Comparison of ENCODE assay signal across 9 cellular contexts in the genomic region with DNA sequence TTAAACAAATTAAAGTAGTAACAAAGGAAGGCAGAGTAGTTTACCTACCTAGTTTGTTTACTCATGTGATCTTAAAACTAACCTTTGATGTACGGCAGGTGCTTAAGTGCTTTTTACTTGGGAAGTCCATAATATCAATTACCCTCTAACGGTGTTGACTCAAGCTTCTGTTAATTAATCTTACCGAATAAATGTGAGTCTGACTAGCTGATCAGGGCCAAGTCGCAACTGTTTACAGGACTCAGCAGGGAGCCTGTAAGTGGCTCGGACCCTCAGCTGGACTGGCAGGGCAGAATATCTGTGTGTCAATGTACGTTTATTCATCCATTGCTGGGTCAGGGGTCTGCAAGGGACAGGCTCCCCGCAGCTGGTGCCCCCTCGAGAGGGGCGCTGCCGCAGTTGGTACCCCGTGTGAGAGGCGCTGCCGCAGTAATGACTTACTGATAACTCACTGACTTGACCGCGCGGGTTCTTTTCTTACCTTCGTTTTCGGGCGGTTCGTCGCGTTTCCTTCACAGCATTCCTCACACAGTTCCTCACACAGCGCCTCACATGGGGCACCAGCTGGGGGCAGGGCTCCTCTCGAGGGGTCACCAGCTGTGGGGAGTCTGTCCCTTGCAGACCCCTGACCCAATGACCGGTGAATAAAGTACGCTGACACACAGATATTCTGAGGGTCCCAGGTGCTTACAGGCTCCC. TPM values are rescaled to one million over a fixed set of nuclear protein-coding genes. Genes with fewer than 3 reads are reported as not detected.
DNase-seq lines count a peak whose midpoint lies in the region; ATAC-seq and TF ChIP-seq lines count a peak whose summit lies in the region.
"Had no signal": no experiment of that assay in that cellular context is flagged by ENCODE, and none has a peak within 500 bp of the region (broad histone marks: within the 10 kb centered on the region; RNA-seq: fewer than 3 reads in every experiment).

No MANE protein-coding gene starts in this region.

- H3K27me3 ChIP-seq in CD4-positive, alpha-beta memory T cell (ENCODE audit: insufficient read depth, low read length) = peaks cover 8% of the 10 kb centered on the region
- H3K27me3 ChIP-seq in heart left ventricle (peaks cover 0 to 20% (median 3%) of the 10 kb centered on the region in 9 donors), prostate gland (replicated peaks; ENCODE audit: insufficient read depth) (no peaks in the 10 kb centered on the region)

- H3K27ac Mint-ChIP-seq in CD4-positive, alpha-beta memory T cell = peak overlapping the region in 1 of 7 donors; percentile 13
- no peak overlapping the region for H3K27ac Mint-ChIP-seq in activated T-helper 1 cell treated with anti-CD3 and anti-CD28 coated beads, Interleukin-12 subunit alpha, Interleukin-12 subunit beta, Interleukin-2, Interleukin-4 antibody, amounts not matched to agents 30 ng/mL and 10 ng/mL and 1 ng/mL, durations not matched to agents 14 hours and 24 hours and 36 hours

- CTCF ChIA-PET in CD4-positive, alpha-beta memory T cell (lab: Charles Lee; ENCODE audit: partially characterized antibody) = interaction anchor here (0.8 to 10.5 kb wide), 2 partner anchors 24 to 62 kb away, joined by 3 to 152 read pairs; a partner anchor contains a TSS

- peak overlapping the region; percentile 42 to 48 for H3K4me3 ChIP-seq in CD4-positive, alpha-beta memory T cell (ENCODE audit: low read length in 2 of 2)
- H3K4me3 ChIP-seq in heart left ventricle (peak overlapping the region in 11 of 12 donors; percentile 33 to 68 (median 60)), prostate gland (peak overlapping the region; percentile 26 to 38)

- H3K9me3 ChIP-seq in CD4-positive, alpha-beta memory T cell (ENCODE audit: control insufficient read depth in 1 of 2, low read length in 2 of 2) = no peaks in the 10 kb centered on the region
- no peaks in the 10 kb centered on the region for H3K9me3 ChIP-seq in heart left ventricle
- H3K9me3 ChIP-seq in prostate gland = no peaks in the 10 kb centered on the region

- H3K36me3 ChIP-seq in CD4-positive, alpha-beta memory T cell (ENCODE audit: insufficient read depth, low read length) = no peaks in the 10 kb centered on the region
- H3K36me3 ChIP-seq in heart left ventricle = no peaks in the 10 kb centered on the region
- H3K36me3 ChIP-seq in prostate gland = no peaks in the 10 kb centered on the region

- no peaks in the 10 kb centered on the region for H3K9me3 Mint-ChIP-seq in CD4-positive, alpha-beta memory T cell
- H3K9me3 Mint-ChIP-seq in activated T-helper 1 cell treated with anti-CD3 and anti-CD28 coated beads, Interleukin-12 subunit alpha, Interleukin-12 subunit beta, Interleukin-2, Interleukin-4 antibody, amounts not matched to agents 30 ng/mL and 10 ng/mL and 1 ng/mL, durations not matched to agents 14 hours and 24 hours and 36 hours = no peaks in the 10 kb centered on the region

- peak overlapping the region; percentile 73 to 90 (median 86) for H3K4me3 Mint-ChIP-seq in CD4-positive, alpha-beta memory T cell
- H3K4me3 Mint-ChIP-seq in activated T-helper 1 cell treated with anti-CD3 and anti-CD28 coated beads, Interleukin-12 subunit alpha, Interleukin-12 subunit beta, Interleukin-2, Interleukin-4 antibody, amounts not matched to agents 30 ng/mL and 10 ng/mL and 1 ng/mL, durations not matched to agents 14 hours and 24 hours and 36 hours = peak overlapping the region; percentile 77

- intact Hi-C loops in CD4-positive, alpha-beta memory T cell (cut with micrococcal nuclease) = no loop called here
- intact Hi-C loops in activated T-helper 1 cell treated with anti-CD3 and anti-CD28 coated beads, Interleukin-12 subunit alpha, Interleukin-12 subunit beta, Interleukin-2, Interleukin-4 antibody, amounts not matched to agents 30 ng/mL and 10 ng/mL and 1 ng/mL, durations not matched to agents 14 hours and 24 hours and 36 hours (cut with micrococcal nuclease) = no loop called here
- intact Hi-C loops in heart left ventricle (cut with DNase I) (no loop called here), prostate gland (cut with DNase I) (no loop called here)

- TF ChIP-seq POLR2A in heart left ventricle (IDR thresholded peaks at IDR 0.05) (no peak), prostate gland (IDR thresholded peaks at IDR 0.05) (no peak)

- DNase-seq in CD4-positive, alpha-beta memory T cell = peak in 1 of 5 donors; percentile 13
- DNase-seq in NCI-H2081 (lab: John Stamatoyannopoulos, UW) (peak; percentile 14 to 78), heart left ventricle (no peak), prostate gland (ENCODE audit: low spot score) (peak; percentile 22), SK-N-DZ (ENCODE audit: low spot score) (no peak), 8988T (no peak)
- DNase-seq in activated T-helper 1 cell treated with anti-CD3 and anti-CD28 coated beads, Interleukin-12 subunit alpha, Interleukin-12 subunit beta, Interleukin-2, Interleukin-4 antibody, amounts not matched to agents 30 ng/mL and 10 ng/mL and 1 ng/mL, durations not matched to agents 14 hours and 24 hours and 36 hours (ENCODE audit: low spot score) = peak; percentile 5

- 7 to 16% (median 9%) methylated on average over 23 to 26 of the region's 26 CpGs for WGBS in heart left ventricle, 4 donors
- 8% methylated on average over 26 of the region's 26 CpGs for WGBS in prostate gland

- H3K27ac ChIP-seq in CD4-positive, alpha-beta memory T cell (ENCODE audit: low read depth, low read length) = no peak overlapping the region
- H3K27ac ChIP-seq in heart left ventricle (peak overlapping the region in 1 of 12 donors; percentile 32), prostate gland (no peak overlapping the region)

- POLR2A ChIA-PET in CD4-positive, alpha-beta memory T cell (lab: Charles Lee; ENCODE audit: partially characterized antibody) = no interaction called here

- no peak for TF ChIP-seq CTCF in heart left ventricle (IDR thresholded peaks at IDR 0.05)
- no peak for TF ChIP-seq CTCF in prostate gland (IDR thresholded peaks at IDR 0.05)

- peaks cover 9% of the 10 kb centered on the region for H3K4me1 ChIP-seq in CD4-positive, alpha-beta memory T cell (ENCODE audit: insufficient read depth, low read length)
- H3K4me1 ChIP-seq in heart left ventricle (peaks cover 0 to 7% (median 0%) of the 10 kb centered on the region in 12 donors), prostate gland (replicated peaks) (no peaks in the 10 kb centered on the region)

- no peaks in the 10 kb centered on the region for H3K36me3 Mint-ChIP-seq in CD4-positive, alpha-beta memory T cell
- H3K36me3 Mint-ChIP-seq in activated T-helper 1 cell treated with anti-CD3 and anti-CD28 coated beads, Interleukin-12 subunit alpha, Interleukin-12 subunit beta, Interleukin-2, Interleukin-4 antibody, amounts not matched to agents 30 ng/mL and 10 ng/mL and 1 ng/mL, durations not matched to agents 14 hours and 24 hours and 36 hours (ENCODE audit: low read depth) = no peaks in the 10 kb centered on the region

- peaks cover 8 to 15% (median 11%) of the 10 kb centered on the region in 4 donors for H3K4me1 Mint-ChIP-seq in CD4-positive, alpha-beta memory T cell
- H3K4me1 Mint-ChIP-seq in activated T-helper 1 cell treated with anti-CD3 and anti-CD28 coated beads, Interleukin-12 subunit alpha, Interleukin-12 subunit beta, Interleukin-2, Interleukin-4 antibody, amounts not matched to agents 30 ng/mL and 10 ng/mL and 1 ng/mL, durations not matched to agents 14 hours and 24 hours and 36 hours (ENCODE audit: low read depth) = peaks cover 11% of the 10 kb centered on the region

- ATAC-seq in GM21528 (IDR thresholded peaks at IDR 0.05; ENCODE audit: low FRiP score, unreplicated experiment) (peak; percentile 52), heart left ventricle (peak in 3 of 4 donors; percentile 28 to 48 (median 37))

- H3K27me3 Mint-ChIP-seq in CD4-positive, alpha-beta memory T cell = peaks cover 22 to 48% of the 10 kb centered on the region in 2 donors
- H3K27me3 Mint-ChIP-seq in activated T-helper 1 cell treated with anti-CD3 and anti-CD28 coated beads, Interleukin-12 subunit alpha, Interleukin-12 subunit beta, Interleukin-2, Interleukin-4 antibody, amounts not matched to agents 30 ng/mL and 10 ng/mL and 1 ng/mL, durations not matched to agents 14 hours and 24 hours and 36 hours (ENCODE audit: insufficient read depth) = peaks cover 36% of the 10 kb centered on the region

RNA-seq across cellular contexts. Expression of a gene that starts 2.9 kb away (rescaled TPM):
- total RNA-seq in CD4-positive, alpha-beta memory T cell = not detected
- polyA plus RNA-seq in CD4-positive, alpha-beta memory T cell = not detected
- total RNA-seq in activated T-helper 1 cell treated with anti-CD3 and anti-CD28 coated beads, Interleukin-12 subunit alpha, Interleukin-12 subunit beta, Interleukin-2, Interleukin-4 antibody, amounts not matched to agents 30 ng/mL and 10 ng/mL and 1 ng/mL, durations not matched to agents 14 hours and 24 hours and 36 hours = not detected in 2 replicates
- total RNA-seq in heart left ventricle (1 to 10 TPM in 2 of 9 donors, under 1 TPM in 6, not detected in 1; 0.23 to 7.0 (median 0.59) TPM), prostate gland (under 1 TPM in 1 of 2 donors, not detected in 1; 0.28 TPM)
- polyA plus RNA-seq in heart left ventricle = under 1 TPM in 1 of 2 donors, not detected in 1; 0.15 TPM
- polyA plus RNA-seq in SK-N-DZ (2014; cell fraction: cytosol; rRNA removed) = not detected in 2 replicates
- polyA plus RNA-seq in SK-N-DZ (2014; cell fraction: nucleus; rRNA removed) = not detected in 2 replicates
- total RNA-seq: lung microvascular endothelial cell had no signal

Comparison
In these comparisons a context has a peak if more than half of its experiments do, and no peak if none do; other contexts are left out.
1. DNase-seq: peak in NCI-H2081 (2 of 2), activated T-helper 1 cell treated with anti-CD3 and anti-CD28 coated beads, Interleukin-12 subunit alpha, Interleukin-12 subunit beta, Interleukin-2, Interleukin-4 antibody, amounts not matched to agents 30 ng/mL and 10 ng/mL and 1 ng/mL, durations not matched to agents 14 hours and 24 hours and 36 hours (single experiment) and prostate gland (single experiment); none in heart left ventricle (0 of 5), SK-N-DZ (single experiment) and 8988T (single experiment).
2. Peak in every context shown above with its lines, with median percentiles within 50 percentile points of each other: H3K4me3 ChIP-seq.